2 cellular contexts compared by ENCODE assay signal in the genomic region with DNA sequence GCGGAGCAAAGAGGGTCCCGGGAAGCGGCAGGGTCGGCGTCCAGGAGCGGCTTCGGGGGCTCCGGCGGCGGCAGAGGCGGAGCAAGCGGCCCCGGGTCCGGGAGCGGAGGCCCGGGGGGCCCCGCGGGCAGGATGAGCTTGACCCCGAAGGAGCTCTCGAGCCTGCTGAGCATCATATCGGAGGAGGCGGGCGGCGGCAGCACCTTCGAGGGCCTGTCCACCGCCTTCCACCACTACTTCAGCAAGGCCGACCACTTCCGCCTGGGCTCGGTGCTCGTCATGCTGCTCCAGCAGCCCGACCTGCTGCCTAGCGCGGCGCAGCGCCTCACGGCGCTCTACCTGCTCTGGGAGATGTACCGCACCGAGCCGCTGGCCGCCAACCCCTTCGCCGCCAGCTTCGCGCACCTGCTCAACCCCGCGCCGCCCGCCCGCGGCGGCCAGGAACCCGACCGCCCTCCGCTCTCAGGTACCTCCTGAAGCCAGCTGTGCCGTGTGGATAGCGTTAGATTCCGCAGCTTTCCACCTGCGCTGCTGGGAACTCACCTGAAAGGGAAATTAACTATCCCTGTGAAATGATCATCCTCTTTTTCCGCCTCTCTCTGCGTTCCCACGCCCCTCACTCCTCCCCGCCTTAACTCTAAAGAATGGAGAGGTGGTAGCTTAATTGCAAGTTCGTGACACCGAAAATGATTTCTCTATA.
TF ChIP-seq lines count a peak whose summit lies in the region.

No MANE protein-coding gene starts in this region.

TF ChIP-seq in WTC11, 78 proteins besides CTCF, POLR2A, EP300 and RAD21 (continued from another document):
- TF ChIP-seq EMX1 (CRISPR knock-in tag; IDR thresholded peaks at IDR 0.05) = no peak
- TF ChIP-seq, protein P1, sequence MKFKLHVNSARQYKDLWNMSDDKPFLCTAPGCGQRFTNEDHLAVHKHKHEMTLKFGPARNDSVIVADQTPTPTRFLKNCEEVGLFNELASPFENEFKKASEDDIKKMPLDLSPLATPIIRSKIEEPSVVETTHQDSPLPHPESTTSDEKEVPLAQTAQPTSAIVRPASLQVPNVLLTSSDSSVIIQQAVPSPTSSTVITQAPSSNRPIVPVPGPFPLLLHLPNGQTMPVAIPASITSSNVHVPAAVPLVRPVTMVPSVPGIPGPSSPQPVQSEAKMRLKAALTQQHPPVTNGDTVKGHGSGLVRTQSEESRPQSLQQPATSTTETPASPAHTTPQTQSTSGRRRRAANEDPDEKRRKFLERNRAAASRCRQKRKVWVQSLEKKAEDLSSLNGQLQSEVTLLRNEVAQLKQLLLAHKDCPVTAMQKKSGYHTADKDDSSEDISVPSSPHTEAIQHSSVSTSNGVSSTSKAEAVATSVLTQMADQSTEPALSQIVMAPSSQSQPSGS (CRISPR knock-in tag; IDR thresholded peaks at IDR 0.05; ENCODE audit: borderline replicate concordance, low read depth) = no peak

TF ChIP-seq in HepG2, 621 proteins besides CTCF, POLR2A, EP300 and RAD21 (continued from another document and continues in another):
- TF ChIP-seq, protein P2, sequence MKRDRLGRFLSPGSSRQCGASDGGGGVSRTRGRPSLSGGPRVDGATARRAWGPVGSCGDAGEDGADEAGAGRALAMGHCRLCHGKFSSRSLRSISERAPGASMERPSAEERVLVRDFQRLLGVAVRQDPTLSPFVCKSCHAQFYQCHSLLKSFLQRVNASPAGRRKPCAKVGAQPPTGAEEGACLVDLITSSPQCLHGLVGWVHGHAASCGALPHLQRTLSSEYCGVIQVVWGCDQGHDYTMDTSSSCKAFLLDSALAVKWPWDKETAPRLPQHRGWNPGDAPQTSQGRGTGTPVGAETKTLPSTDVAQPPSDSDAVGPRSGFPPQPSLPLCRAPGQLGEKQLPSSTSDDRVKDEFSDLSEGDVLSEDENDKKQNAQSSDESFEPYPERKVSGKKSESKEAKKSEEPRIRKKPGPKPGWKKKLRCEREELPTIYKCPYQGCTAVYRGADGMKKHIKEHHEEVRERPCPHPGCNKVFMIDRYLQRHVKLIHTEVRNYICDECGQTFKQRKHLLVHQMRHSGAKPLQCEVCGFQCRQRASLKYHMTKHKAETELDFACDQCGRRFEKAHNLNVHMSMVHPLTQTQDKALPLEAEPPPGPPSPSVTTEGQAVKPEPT (CRISPR knock-in tag; IDR thresholded peaks at IDR 0.05; ENCODE audit: low read depth) = 0 out of 2 replicates have a peak, but pooled peaks have one; percentile 73
- TF ChIP-seq, protein P3, sequence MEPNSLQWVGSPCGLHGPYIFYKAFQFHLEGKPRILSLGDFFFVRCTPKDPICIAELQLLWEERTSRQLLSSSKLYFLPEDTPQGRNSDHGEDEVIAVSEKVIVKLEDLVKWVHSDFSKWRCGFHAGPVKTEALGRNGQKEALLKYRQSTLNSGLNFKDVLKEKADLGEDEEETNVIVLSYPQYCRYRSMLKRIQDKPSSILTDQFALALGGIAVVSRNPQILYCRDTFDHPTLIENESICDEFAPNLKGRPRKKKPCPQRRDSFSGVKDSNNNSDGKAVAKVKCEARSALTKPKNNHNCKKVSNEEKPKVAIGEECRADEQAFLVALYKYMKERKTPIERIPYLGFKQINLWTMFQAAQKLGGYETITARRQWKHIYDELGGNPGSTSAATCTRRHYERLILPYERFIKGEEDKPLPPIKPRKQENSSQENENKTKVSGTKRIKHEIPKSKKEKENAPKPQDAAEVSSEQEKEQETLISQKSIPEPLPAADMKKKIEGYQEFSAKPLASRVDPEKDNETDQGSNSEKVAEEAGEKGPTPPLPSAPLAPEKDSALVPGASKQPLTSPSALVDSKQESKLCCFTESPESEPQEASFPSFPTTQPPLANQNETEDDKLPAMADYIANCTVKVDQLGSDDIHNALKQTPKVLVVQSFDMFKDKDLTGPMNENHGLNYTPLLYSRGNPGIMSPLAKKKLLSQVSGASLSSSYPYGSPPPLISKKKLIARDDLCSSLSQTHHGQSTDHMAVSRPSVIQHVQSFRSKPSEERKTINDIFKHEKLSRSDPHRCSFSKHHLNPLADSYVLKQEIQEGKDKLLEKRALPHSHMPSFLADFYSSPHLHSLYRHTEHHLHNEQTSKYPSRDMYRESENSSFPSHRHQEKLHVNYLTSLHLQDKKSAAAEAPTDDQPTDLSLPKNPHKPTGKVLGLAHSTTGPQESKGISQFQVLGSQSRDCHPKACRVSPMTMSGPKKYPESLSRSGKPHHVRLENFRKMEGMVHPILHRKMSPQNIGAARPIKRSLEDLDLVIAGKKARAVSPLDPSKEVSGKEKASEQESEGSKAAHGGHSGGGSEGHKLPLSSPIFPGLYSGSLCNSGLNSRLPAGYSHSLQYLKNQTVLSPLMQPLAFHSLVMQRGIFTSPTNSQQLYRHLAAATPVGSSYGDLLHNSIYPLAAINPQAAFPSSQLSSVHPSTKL (CRISPR knock-in tag; IDR thresholded peaks at IDR 0.05) = 0 out of 2 replicates have a peak, but pooled peaks have one; percentile 2
- TF ChIP-seq ATRX (CRISPR knock-in tag; IDR thresholded peaks at IDR 0.05; ENCODE audit: borderline replicate concordance) (no peak), ZNF260 (CRISPR knock-in tag; IDR thresholded peaks at IDR 0.05; ENCODE audit: borderline replicate concordance, low read depth) (no peak), ATAD3A (CRISPR knock-in tag; IDR thresholded peaks at IDR 0.05) (no peak), ZNF225 (CRISPR knock-in tag; IDR thresholded peaks at IDR 0.05) (no peak), ZIK1 (CRISPR knock-in tag; IDR thresholded peaks at IDR 0.05; ENCODE audit: borderline replicate concordance, low read depth) (no peak), SAFB2 (CRISPR knock-in tag; IDR thresholded peaks at IDR 0.05; ENCODE audit: borderline replicate concordance, low read depth) (peak; percentile 53; the same call in 1 of the 2 replicates), ZSCAN29 (CRISPR knock-in tag; conservative IDR thresholded peaks at IDR 0.05) (no peak), RORA (CRISPR knock-in tag; IDR thresholded peaks at IDR 0.05) (no peak), NCOA1 (CRISPR knock-in tag; IDR thresholded peaks at IDR 0.05) (peak; percentile 64; the same call in 1 of the 2 replicates), ZBTB3 (CRISPR knock-in tag; IDR thresholded peaks at IDR 0.05; ENCODE audit: borderline replicate concordance, low read depth) (no peak), CC2D1A (CRISPR knock-in tag; IDR thresholded peaks at IDR 0.05) (0 out of 2 replicates have a peak, but pooled peaks have one; percentile 87), ZNF816 (CRISPR knock-in tag; IDR thresholded peaks at IDR 0.05; ENCODE audit: borderline replicate concordance) (0 out of 2 replicates have a peak, but pooled peaks have one; percentile 21), ERF (CRISPR knock-in tag; IDR thresholded peaks at IDR 0.05) (no peak; the same call in 1 of the 2 replicates), KLF16 (CRISPR knock-in tag; IDR thresholded peaks at IDR 0.05) (peak; percentile 9 to 57; a peak in 2 of 4 replicates), ZKSCAN1 (IDR thresholded peaks at IDR 0.05; ENCODE audit: low read length) (no peak), ZNF230 (CRISPR knock-in tag; IDR thresholded peaks at IDR 0.05) (0 out of 2 replicates have a peak, but pooled peaks have one; percentile 44), ZNF775 (CRISPR knock-in tag; IDR thresholded peaks at IDR 0.05; ENCODE audit: borderline replicate concordance) (no peak), MEIS1 (CRISPR knock-in tag; IDR thresholded peaks at IDR 0.05; ENCODE audit: borderline replicate concordance) (0 out of 2 replicates have a peak, but pooled peaks have one; percentile 11), PHF8 (CRISPR knock-in tag; IDR thresholded peaks at IDR 0.05) (no peak), ZFP82 (CRISPR knock-in tag; IDR thresholded peaks at IDR 0.05; ENCODE audit: borderline replicate concordance) (no peak), KLF6 (CRISPR knock-in tag; IDR thresholded peaks at IDR 0.05) (0 out of 2 replicates have a peak, but pooled peaks have one; percentile 2), KMT2B (CRISPR knock-in tag; IDR thresholded peaks at IDR 0.05) (no peak), ETV6 (CRISPR knock-in tag; conservative IDR thresholded peaks at IDR 0.05) (peak; percentile 10; the same call in 1 of the 2 replicates), ZNF335 (CRISPR knock-in tag; IDR thresholded peaks at IDR 0.05) (no peak), STAT5B (CRISPR knock-in tag; IDR thresholded peaks at IDR 0.05) (no peak), ZNF605 (CRISPR knock-in tag; IDR thresholded peaks at IDR 0.05) (no peak), GLI4 (CRISPR knock-in tag; IDR thresholded peaks at IDR 0.05; ENCODE audit: borderline replicate concordance) (peak; percentile 96; the same call in 1 of the 2 replicates), FOXA1 (IDR thresholded peaks at IDR 0.05) (no peak), FOXA1 (CRISPR knock-in tag; IDR thresholded peaks at IDR 0.05) (no peak), ZNF383 (CRISPR knock-in tag; IDR thresholded peaks at IDR 0.05; ENCODE audit: borderline replicate concordance) (0 out of 2 replicates have a peak, but pooled peaks have one; percentile 56), PRPF4 (IDR thresholded peaks at IDR 0.05; ENCODE audit: low read depth, low read length, poor library complexity, severe bottlenecking) (no peak), ZNF879 (CRISPR knock-in tag; IDR thresholded peaks at IDR 0.05) (no peak)
- TF ChIP-seq, protein P4, sequence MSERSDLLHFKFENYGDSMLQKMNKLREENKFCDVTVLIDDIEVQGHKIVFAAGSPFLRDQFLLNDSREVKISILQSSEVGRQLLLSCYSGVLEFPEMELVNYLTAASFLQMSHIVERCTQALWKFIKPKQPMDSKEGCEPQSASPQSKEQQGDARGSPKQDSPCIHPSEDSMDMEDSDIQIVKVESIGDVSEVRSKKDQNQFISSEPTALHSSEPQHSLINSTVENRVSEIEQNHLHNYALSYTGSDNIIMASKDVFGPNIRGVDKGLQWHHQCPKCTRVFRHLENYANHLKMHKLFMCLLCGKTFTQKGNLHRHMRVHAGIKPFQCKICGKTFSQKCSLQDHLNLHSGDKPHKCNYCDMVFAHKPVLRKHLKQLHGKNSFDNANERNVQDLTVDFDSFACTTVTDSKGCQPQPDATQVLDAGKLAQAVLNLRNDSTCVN (CRISPR knock-in tag; IDR thresholded peaks at IDR 0.05; ENCODE audit: borderline replicate concordance) = no peak
- TF ChIP-seq, protein P5, sequence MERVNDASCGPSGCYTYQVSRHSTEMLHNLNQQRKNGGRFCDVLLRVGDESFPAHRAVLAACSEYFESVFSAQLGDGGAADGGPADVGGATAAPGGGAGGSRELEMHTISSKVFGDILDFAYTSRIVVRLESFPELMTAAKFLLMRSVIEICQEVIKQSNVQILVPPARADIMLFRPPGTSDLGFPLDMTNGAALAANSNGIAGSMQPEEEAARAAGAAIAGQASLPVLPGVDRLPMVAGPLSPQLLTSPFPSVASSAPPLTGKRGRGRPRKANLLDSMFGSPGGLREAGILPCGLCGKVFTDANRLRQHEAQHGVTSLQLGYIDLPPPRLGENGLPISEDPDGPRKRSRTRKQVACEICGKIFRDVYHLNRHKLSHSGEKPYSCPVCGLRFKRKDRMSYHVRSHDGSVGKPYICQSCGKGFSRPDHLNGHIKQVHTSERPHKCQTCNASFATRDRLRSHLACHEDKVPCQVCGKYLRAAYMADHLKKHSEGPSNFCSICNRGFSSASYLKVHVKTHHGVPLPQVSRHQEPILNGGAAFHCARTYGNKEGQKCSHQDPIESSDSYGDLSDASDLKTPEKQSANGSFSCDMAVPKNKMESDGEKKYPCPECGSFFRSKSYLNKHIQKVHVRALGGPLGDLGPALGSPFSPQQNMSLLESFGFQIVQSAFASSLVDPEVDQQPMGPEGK (CRISPR knock-in tag; IDR thresholded peaks at IDR 0.05) = no peak
- TF ChIP-seq, protein P6, sequence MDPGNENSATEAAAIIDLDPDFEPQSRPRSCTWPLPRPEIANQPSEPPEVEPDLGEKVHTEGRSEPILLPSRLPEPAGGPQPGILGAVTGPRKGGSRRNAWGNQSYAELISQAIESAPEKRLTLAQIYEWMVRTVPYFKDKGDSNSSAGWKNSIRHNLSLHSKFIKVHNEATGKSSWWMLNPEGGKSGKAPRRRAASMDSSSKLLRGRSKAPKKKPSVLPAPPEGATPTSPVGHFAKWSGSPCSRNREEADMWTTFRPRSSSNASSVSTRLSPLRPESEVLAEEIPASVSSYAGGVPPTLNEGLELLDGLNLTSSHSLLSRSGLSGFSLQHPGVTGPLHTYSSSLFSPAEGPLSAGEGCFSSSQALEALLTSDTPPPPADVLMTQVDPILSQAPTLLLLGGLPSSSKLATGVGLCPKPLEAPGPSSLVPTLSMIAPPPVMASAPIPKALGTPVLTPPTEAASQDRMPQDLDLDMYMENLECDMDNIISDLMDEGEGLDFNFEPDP (CRISPR knock-in tag; conservative IDR thresholded peaks at IDR 0.05) = 0 out of 2 replicates have a peak, but pooled peaks have one; percentile 78
- TF ChIP-seq, protein P7, sequence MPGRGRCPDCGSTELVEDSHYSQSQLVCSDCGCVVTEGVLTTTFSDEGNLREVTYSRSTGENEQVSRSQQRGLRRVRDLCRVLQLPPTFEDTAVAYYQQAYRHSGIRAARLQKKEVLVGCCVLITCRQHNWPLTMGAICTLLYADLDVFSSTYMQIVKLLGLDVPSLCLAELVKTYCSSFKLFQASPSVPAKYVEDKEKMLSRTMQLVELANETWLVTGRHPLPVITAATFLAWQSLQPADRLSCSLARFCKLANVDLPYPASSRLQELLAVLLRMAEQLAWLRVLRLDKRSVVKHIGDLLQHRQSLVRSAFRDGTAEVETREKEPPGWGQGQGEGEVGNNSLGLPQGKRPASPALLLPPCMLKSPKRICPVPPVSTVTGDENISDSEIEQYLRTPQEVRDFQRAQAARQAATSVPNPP (CRISPR knock-in tag; IDR thresholded peaks at IDR 0.05) = 0 out of 2 replicates have a peak, but pooled peaks have one; percentile 25
- TF ChIP-seq, protein P8, sequence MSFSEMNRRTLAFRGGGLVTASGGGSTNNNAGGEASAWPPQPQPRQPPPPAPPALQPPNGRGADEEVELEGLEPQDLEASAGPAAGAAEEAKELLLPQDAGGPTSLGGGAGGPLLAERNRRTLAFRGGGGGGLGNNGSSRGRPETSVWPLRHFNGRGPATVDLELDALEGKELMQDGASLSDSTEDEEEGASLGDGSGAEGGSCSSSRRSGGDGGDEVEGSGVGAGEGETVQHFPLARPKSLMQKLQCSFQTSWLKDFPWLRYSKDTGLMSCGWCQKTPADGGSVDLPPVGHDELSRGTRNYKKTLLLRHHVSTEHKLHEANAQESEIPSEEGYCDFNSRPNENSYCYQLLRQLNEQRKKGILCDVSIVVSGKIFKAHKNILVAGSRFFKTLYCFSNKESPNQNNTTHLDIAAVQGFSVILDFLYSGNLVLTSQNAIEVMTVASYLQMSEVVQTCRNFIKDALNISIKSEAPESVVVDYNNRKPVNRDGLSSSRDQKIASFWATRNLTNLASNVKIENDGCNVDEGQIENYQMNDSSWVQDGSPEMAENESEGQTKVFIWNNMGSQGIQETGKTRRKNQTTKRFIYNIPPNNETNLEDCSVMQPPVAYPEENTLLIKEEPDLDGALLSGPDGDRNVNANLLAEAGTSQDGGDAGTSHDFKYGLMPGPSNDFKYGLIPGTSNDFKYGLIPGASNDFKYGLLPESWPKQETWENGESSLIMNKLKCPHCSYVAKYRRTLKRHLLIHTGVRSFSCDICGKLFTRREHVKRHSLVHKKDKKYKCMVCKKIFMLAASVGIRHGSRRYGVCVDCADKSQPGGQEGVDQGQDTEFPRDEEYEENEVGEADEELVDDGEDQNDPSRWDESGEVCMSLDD (CRISPR knock-in tag; IDR thresholded peaks at IDR 0.05; ENCODE audit: borderline replicate concordance) = peak; percentile 49; the same call in 1 of the 2 replicates
- TF ChIP-seq, protein P9, sequence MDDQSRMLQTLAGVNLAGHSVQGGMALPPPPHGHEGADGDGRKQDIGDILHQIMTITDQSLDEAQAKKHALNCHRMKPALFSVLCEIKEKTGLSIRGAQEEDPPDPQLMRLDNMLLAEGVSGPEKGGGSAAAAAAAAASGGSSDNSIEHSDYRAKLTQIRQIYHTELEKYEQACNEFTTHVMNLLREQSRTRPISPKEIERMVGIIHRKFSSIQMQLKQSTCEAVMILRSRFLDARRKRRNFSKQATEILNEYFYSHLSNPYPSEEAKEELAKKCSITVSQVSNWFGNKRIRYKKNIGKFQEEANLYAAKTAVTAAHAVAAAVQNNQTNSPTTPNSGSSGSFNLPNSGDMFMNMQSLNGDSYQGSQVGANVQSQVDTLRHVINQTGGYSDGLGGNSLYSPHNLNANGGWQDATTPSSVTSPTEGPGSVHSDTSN (CRISPR knock-in tag; IDR thresholded peaks at IDR 0.05; ENCODE audit: borderline replicate concordance) = peak; percentile 16; the same call in 1 of the 2 replicates
